ENCODE assay signal across 1 cellular context in the genomic region with DNA sequence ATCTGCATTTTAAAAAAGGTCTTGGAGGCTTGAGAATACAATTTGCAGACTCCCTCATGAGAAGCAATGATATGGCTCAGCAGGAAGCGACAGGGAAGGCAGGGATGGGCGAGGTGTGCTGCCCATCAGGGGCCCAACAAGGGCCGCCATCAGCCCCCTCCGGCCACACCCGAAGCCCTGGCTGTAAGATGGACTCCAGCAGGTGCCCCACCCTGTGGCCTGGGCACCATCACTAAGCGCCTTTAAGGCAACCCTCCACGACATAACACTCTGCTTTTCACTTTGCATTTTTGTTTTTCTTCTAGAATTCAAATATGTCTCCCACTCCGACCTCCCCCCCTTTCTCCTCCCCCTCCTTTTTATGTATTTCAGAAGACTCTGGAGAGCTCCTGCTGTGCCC.
TF ChIP-seq lines count a peak whose summit lies in the region.

No MANE protein-coding gene starts in this region.

TF ChIP-seq in GM23338, 12 proteins besides CTCF, POLR2A, EP300 and RAD21 (continued from another document):
- no peak for TF ChIP-seq STAT1 (IDR thresholded peaks at IDR 0.05; ENCODE audit: unreplicated experiment)
